27 cellular contexts compared by ENCODE assay signal in genomic region chr11:92796744-92797143, GRCh38.
"Had no signal": no experiment of that assay in that cellular context is flagged by ENCODE, and none has a peak within 500 bp of the region (broad histone marks: within the 10 kb centered on the region; RNA-seq: fewer than 3 reads in every experiment).

No MANE protein-coding gene starts in this region.

- H3K27ac Mint-ChIP-seq: stimulated activated effector memory CD8-positive, alpha-beta T cell treated with anti-CD3 and anti-CD28 coated beads, Interleukin-12 subunit alpha, Interleukin-12 subunit beta, amount 100 ng/mL, for 72 hours; stimulated activated memory B cell treated with anti-CD40 and anti-IgM and Interleukin-4, amounts not matched to agents 10 μg/mL and 1 μg/mL and 100 μg/mL, for 72 hours; stimulated activated naive B cell treated with anti-CD40 and anti-IgM and Interleukin-4, amounts not matched to agents 10 μg/mL and 1 μg/mL and 100 μg/mL, for 72 hours; stimulated activated naive CD8-positive, alpha-beta T cell treated with anti-CD3 and anti-CD28 coated beads, Interleukin-15, amount 100 ng/mL, for 72 hours; stimulated activated naive CD8-positive, alpha-beta T cell treated with anti-CD3 and anti-CD28 coated beads, Interleukin-15, Interleukin-2, amounts not matched to agents 100 ng/mL and 50 ng/mL, for 24 hours; type B pancreatic cell had no signal

- DNase-seq: stimulated activated CD4-positive, alpha-beta T cell treated with anti-CD3 and anti-CD28 coated beads, Interleukin-2, amount 100 ng/mL, for 48 hours; stimulated activated CD4-positive, alpha-beta T cell treated with anti-CD3 and anti-CD28 coated beads, Interleukin-4, amount 100 ng/mL, for 1 hour; stimulated activated CD4-positive, alpha-beta T cell treated with anti-CD3 and anti-CD28 coated beads, Interleukin-4, amount 100 ng/mL, for 24 hours; stimulated activated CD4-positive, alpha-beta T cell treated with anti-CD3 and anti-CD28 coated beads, Interleukin-4, amount 100 ng/mL, for 4 hours; stimulated activated CD8-positive, alpha-beta memory T cell treated with anti-CD3 and anti-CD28 coated beads, Interleukin-4, amount 100 ng/mL, for 48 hours; stimulated activated naive B cell treated with anti-CD40 and anti-IgM and Interleukin-4, amounts not matched to agents 10 μg/mL and 1 μg/mL and 100 μg/mL, for 72 hours; stimulated activated naive CD4-positive, alpha-beta T cell; stimulated activated naive CD4-positive, alpha-beta T cell treated with Interleukin-2 at 50 U/mL for 16 hours; stimulated activated naive CD8-positive, alpha-beta T cell treated with anti-CD3 and anti-CD28 coated beads, Interleukin-15, amount 100 ng/mL, for 72 hours; stimulated activated naive CD8-positive, alpha-beta T cell treated with anti-CD3 and anti-CD28 coated beads, Interleukin-15, Interleukin-2, amounts not matched to agents 100 U/mL and 50 U/mL, for 24 hours; stomach; substantia nigra; testis; thyroid gland; tibial artery; transverse colon; trophoblast cell; upper lobe of left lung; upper lobe of right lung; uterus had no signal

- H3K4me3 Mint-ChIP-seq: stimulated activated effector memory CD8-positive, alpha-beta T cell treated with anti-CD3 and anti-CD28 coated beads, Interleukin-12 subunit alpha, Interleukin-12 subunit beta, amount 100 ng/mL, for 72 hours; stimulated activated memory B cell treated with anti-CD40 and anti-IgM and Interleukin-4, amounts not matched to agents 10 μg/mL and 1 μg/mL and 100 μg/mL, for 72 hours; stimulated activated naive B cell treated with anti-CD40 and anti-IgM and Interleukin-4, amounts not matched to agents 10 μg/mL and 1 μg/mL and 100 μg/mL, for 72 hours; stimulated activated naive CD8-positive, alpha-beta T cell treated with anti-CD3 and anti-CD28 coated beads, Interleukin-15, amount 100 ng/mL, for 72 hours; stimulated activated naive CD8-positive, alpha-beta T cell treated with anti-CD3 and anti-CD28 coated beads, Interleukin-15, Interleukin-2, amounts not matched to agents 100 ng/mL and 50 ng/mL, for 24 hours; type B pancreatic cell had no signal

- H3K9me3 Mint-ChIP-seq: stimulated activated effector memory CD8-positive, alpha-beta T cell treated with anti-CD3 and anti-CD28 coated beads, Interleukin-12 subunit alpha, Interleukin-12 subunit beta, amount 100 ng/mL, for 72 hours had no signal

- H3K27ac ChIP-seq: stomach, suprapubic skin, testis, thoracic aorta, thyroid gland, tibial artery, transverse colon, upper lobe of left lung, upper lobe of right lung, uterus, vagina had no signal

- H3K4me3 ChIP-seq: stomach, suprapubic skin, testis, thoracic aorta, thyroid gland, tibial artery, transverse colon, upper lobe of left lung, upper lobe of right lung, uterus, vagina had no signal

- H3K36me3 ChIP-seq: suprapubic skin, thyroid gland, transverse colon, upper lobe of left lung, upper lobe of right lung, uterus, vagina had no signal

- H3K4me1 ChIP-seq: stomach, suprapubic skin, testis, thyroid gland, tibial artery, transverse colon, upper lobe of left lung, upper lobe of right lung, uterus, vagina had no signal

- H3K27me3 Mint-ChIP-seq: stimulated activated memory B cell treated with anti-CD40 and anti-IgM and Interleukin-4, amounts not matched to agents 10 μg/mL and 1 μg/mL and 100 μg/mL, for 72 hours; stimulated activated naive B cell treated with anti-CD40 and anti-IgM and Interleukin-4, amounts not matched to agents 10 μg/mL and 1 μg/mL and 100 μg/mL, for 72 hours; stimulated activated naive CD8-positive, alpha-beta T cell treated with anti-CD3 and anti-CD28 coated beads, Interleukin-15, amount 100 ng/mL, for 72 hours; stimulated activated naive CD8-positive, alpha-beta T cell treated with anti-CD3 and anti-CD28 coated beads, Interleukin-15, Interleukin-2, amounts not matched to agents 100 ng/mL and 50 ng/mL, for 24 hours; type B pancreatic cell had no signal

- H3K36me3 Mint-ChIP-seq: stimulated activated effector memory CD8-positive, alpha-beta T cell treated with anti-CD3 and anti-CD28 coated beads, Interleukin-12 subunit alpha, Interleukin-12 subunit beta, amount 100 ng/mL, for 72 hours; stimulated activated memory B cell treated with anti-CD40 and anti-IgM and Interleukin-4, amounts not matched to agents 10 μg/mL and 1 μg/mL and 100 μg/mL, for 72 hours; stimulated activated naive B cell treated with anti-CD40 and anti-IgM and Interleukin-4, amounts not matched to agents 10 μg/mL and 1 μg/mL and 100 μg/mL, for 72 hours had no signal

- ATAC-seq: stimulated activated effector memory CD8-positive, alpha-beta T cell treated with anti-CD3 and anti-CD28 coated beads, Interleukin-12 subunit alpha, Interleukin-12 subunit beta, amount 100 ng/mL, for 72 hours; stimulated activated memory B cell treated with anti-CD40 and anti-IgM and Interleukin-4, amounts not matched to agents 10 μg/mL and 1 μg/mL and 100 μg/mL, for 72 hours; stimulated activated naive B cell treated with anti-CD40 and anti-IgM and Interleukin-4, amounts not matched to agents 10 μg/mL and 1 μg/mL and 100 μg/mL, for 72 hours; stimulated activated naive CD8-positive, alpha-beta T cell treated with anti-CD3 and anti-CD28 coated beads, Interleukin-15, amount 100 ng/mL, for 72 hours; stimulated activated naive CD8-positive, alpha-beta T cell treated with anti-CD3 and anti-CD28 coated beads, Interleukin-15, Interleukin-2, amounts not matched to agents 100 U/mL and 50 U/mL, for 24 hours; upper lobe of right lung had no signal

- H3K27me3 ChIP-seq: stomach, suprapubic skin, testis, thyroid gland, tibial artery, transverse colon, upper lobe of left lung, upper lobe of right lung, uterus, vagina had no signal

- H3K9me3 ChIP-seq: stomach, suprapubic skin, testis, thoracic aorta, thyroid gland, tibial artery, transverse colon, upper lobe of left lung, upper lobe of right lung, uterus, vagina had no signal

- H3K4me1 Mint-ChIP-seq: stimulated activated effector memory CD8-positive, alpha-beta T cell treated with anti-CD3 and anti-CD28 coated beads, Interleukin-12 subunit alpha, Interleukin-12 subunit beta, amount 100 ng/mL, for 72 hours; stimulated activated memory B cell treated with anti-CD40 and anti-IgM and Interleukin-4, amounts not matched to agents 10 μg/mL and 1 μg/mL and 100 μg/mL, for 72 hours; stimulated activated naive B cell treated with anti-CD40 and anti-IgM and Interleukin-4, amounts not matched to agents 10 μg/mL and 1 μg/mL and 100 μg/mL, for 72 hours; stimulated activated naive CD8-positive, alpha-beta T cell treated with anti-CD3 and anti-CD28 coated beads, Interleukin-15, amount 100 ng/mL, for 72 hours had no signal
